In genomic region chr6:166587631-166588413, GRCh38 we compare ENCODE assay signal across 11 cellular contexts. TPM values are rescaled to one million over a fixed set of nuclear protein-coding genes. Genes with fewer than 3 reads are reported as not detected.
DNase-seq lines count a peak whose midpoint lies in the region; ATAC-seq lines count a peak whose summit lies in the region.
"Had no signal": no experiment of that assay in that cellular context is flagged by ENCODE, and none has a peak within 500 bp of the region (broad histone marks: within the 10 kb centered on the region; RNA-seq: fewer than 3 reads in every experiment).

No MANE protein-coding gene starts in this region.

- no peak overlapping the region for H2AK5ac ChIP-seq in mesendoderm (ENCODE audit: low read length)

- H3K4me1 ChIP-seq in mesendoderm (ENCODE audit: control insufficient read depth, low read depth, low read length), result no peaks in the 10 kb centered on the region

- no peak overlapping the region for H2BK120ac ChIP-seq in mesendoderm (ENCODE audit: low read depth, low read length)

- no peak overlapping the region for H3K56ac ChIP-seq in mesendoderm (ENCODE audit: low read length)

- DNase-seq in lung microvascular endothelial cell (ENCODE audit: low read depth in 2 of 2), result peak; percentile 32 to 41
- DNase-seq in NCI-H1105 (lab: John Stamatoyannopoulos, UW), result no peak
- no peak for DNase-seq in NCI-H187 (lab: John Stamatoyannopoulos, UW)
- DNase-seq in mesendoderm, result no peak
- no peak for DNase-seq in DMS 273 treated with DMSO at 0.1 percent for 48 hours (lab: John Stamatoyannopoulos, UW)
- DNase-seq: activated CD4-positive, alpha-beta memory T cell treated with anti-CD3 and anti-CD28 coated beads for 36 hours; NCI-H446; stimulated activated CD4-positive, alpha-beta T cell treated with anti-CD3 and anti-CD28 coated beads, Interleukin-4, amount 100 ng/mL, for 1 hour had no signal

- no peaks in the 10 kb centered on the region for H3K36me3 ChIP-seq in mesendoderm (ENCODE audit: control insufficient read depth, insufficient read depth, low read length)

- no peak overlapping the region for H3K18ac ChIP-seq in mesendoderm (ENCODE audit: low read length)

- H3K4me2 ChIP-seq in mesendoderm (ENCODE audit: low read length), result no peak overlapping the region

- H4K5ac ChIP-seq in mesendoderm (ENCODE audit: low read length), result no peak overlapping the region

- ATAC-seq in GM18867 (IDR thresholded peaks at IDR 0.05; ENCODE audit: unreplicated experiment) (peak; percentile 73), GM21723 (IDR thresholded peaks at IDR 0.05; ENCODE audit: unreplicated experiment) (peak; percentile 83), HG03520 (IDR thresholded peaks at IDR 0.05; ENCODE audit: unreplicated experiment) (peak; percentile 76)

- no peaks in the 10 kb centered on the region for H3K79me1 ChIP-seq in mesendoderm (ENCODE audit: low read length)

- no peak overlapping the region for H2BK5ac ChIP-seq in mesendoderm (ENCODE audit: low read length)

- no CpG with 5 or more reads among the region's 10 CpGs for WGBS in mesendoderm (ENCODE audit: extremely low coverage, insufficient coverage, low lambda C conversion rate)

- no peak overlapping the region for H3K4ac ChIP-seq in mesendoderm (ENCODE audit: low read depth, low read length)

- no peak overlapping the region for H3K27ac ChIP-seq in mesendoderm (ENCODE audit: low read depth, low read length)

- H3K79me2 ChIP-seq in mesendoderm (ENCODE audit: control insufficient read depth, insufficient read depth, low read length), result no peaks in the 10 kb centered on the region

- H3K23ac ChIP-seq in mesendoderm (ENCODE audit: low read length), result no peak overlapping the region

- no peak overlapping the region for H4K8ac ChIP-seq in mesendoderm (ENCODE audit: low read depth, low read length)

- no peak overlapping the region for H3K4me3 ChIP-seq in mesendoderm (ENCODE audit: low read length)

- no peaks in the 10 kb centered on the region for H3K27me3 ChIP-seq in mesendoderm (ENCODE audit: insufficient read depth, low read length, poor library complexity)

- no peak overlapping the region for H2BK15ac ChIP-seq in mesendoderm (replicated peaks; ENCODE audit: low read depth)

- H3K9ac ChIP-seq in mesendoderm (ENCODE audit: low read length), result no peak overlapping the region

RNA-seq across cellular contexts. Expression of gene RAMACL, which starts 1.3 kb away (rescaled TPM):
- 1.3 and 2.6 TPM in 2 replicates for total RNA-seq in lung microvascular endothelial cell
- polyA plus RNA-seq in mesendoderm (2013, experiment 1 of 2), result 0.32 TPM
- 0.28 TPM for polyA plus RNA-seq in mesendoderm (2013, experiment 2 of 2)

RNA-seq across cellular contexts. Expression of gene RPS6KA2, which starts 39.2 kb away (rescaled TPM):
- 121 and 168 TPM in 2 replicates for total RNA-seq in lung microvascular endothelial cell
- 7.5 TPM for polyA plus RNA-seq in mesendoderm (2013, experiment 1 of 2)
- polyA plus RNA-seq in mesendoderm (2013, experiment 2 of 2), result 6.9 TPM

Comparison
In these comparisons a context has a peak if more than half of its experiments do, and no peak if none do; other contexts are left out.
1. DNase-seq: peak in lung microvascular endothelial cell (2 of 2); none in NCI-H1105 (single experiment), NCI-H187 (0 of 2), mesendoderm (single experiment) and DMS 273 treated with DMSO at 0.1 percent for 48 hours (single experiment).
2. Peak in every context shown above with its lines, with median percentiles within 50 percentile points of each other: ATAC-seq.